Comparison of ENCODE assay signal across 1 cellular context in the genomic region with DNA sequence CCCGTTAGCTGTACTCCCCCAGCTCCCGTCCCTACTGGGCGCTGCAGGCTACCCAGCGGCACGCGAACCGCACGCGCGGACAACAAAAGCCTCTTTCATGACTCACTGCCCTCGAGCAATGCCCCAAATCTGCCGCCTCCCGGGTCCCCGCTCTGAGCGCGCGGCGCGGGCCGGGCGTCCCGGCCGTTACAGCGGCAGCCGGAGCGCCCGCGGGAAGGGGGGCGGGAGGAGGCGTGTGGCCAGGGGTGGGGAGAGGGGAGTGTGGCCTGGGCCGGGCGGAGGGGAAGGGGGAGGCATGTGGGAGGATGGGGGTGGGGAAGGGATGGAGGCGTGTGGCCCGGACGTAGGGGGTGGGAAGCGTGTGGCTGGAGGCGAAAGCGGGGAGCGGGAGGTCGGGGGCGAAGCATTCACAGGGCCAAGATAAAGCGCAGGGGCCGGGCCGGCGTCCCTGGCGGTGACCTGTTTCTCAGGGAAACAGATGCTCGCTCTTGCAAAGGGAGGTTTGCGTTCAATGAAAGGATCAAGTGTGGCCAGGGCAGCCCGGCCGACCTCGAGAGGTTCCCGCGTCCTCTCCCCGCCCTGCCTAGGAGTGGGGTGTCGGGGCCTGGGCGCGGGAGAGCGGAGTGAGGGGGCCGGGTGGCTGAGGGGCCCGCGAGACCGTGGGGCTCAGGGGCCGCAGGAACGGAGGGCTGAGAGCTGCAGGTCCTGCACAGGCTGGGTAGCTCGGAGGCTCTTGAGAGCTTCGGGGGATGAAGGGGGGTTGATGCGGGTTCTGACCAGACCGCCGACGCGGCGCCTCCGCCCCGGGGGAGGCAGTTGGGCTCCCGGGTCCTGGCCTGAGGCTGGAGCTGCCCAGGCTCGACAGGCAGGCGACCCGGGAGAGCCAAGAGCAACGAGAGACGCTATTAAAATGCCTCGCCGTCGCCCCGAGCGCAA.
TF ChIP-seq lines count a peak whose summit lies in the region.

No MANE protein-coding gene starts in this region.

TF ChIP-seq in IMR-90, 13 proteins besides CTCF, POLR2A, EP300 and RAD21:
- TF ChIP-seq CHD1 (IDR thresholded peaks at IDR 0.05; ENCODE audit: low read depth, low read length) (no peak), CEBPB (IDR thresholded peaks at IDR 0.05; ENCODE audit: low read depth, low read length) (no peak), BHLHE40 (IDR thresholded peaks at IDR 0.05; ENCODE audit: low read depth, low read length) (peak; percentile 82)
